22 cellular contexts compared by ENCODE assay signal in the genomic region with DNA sequence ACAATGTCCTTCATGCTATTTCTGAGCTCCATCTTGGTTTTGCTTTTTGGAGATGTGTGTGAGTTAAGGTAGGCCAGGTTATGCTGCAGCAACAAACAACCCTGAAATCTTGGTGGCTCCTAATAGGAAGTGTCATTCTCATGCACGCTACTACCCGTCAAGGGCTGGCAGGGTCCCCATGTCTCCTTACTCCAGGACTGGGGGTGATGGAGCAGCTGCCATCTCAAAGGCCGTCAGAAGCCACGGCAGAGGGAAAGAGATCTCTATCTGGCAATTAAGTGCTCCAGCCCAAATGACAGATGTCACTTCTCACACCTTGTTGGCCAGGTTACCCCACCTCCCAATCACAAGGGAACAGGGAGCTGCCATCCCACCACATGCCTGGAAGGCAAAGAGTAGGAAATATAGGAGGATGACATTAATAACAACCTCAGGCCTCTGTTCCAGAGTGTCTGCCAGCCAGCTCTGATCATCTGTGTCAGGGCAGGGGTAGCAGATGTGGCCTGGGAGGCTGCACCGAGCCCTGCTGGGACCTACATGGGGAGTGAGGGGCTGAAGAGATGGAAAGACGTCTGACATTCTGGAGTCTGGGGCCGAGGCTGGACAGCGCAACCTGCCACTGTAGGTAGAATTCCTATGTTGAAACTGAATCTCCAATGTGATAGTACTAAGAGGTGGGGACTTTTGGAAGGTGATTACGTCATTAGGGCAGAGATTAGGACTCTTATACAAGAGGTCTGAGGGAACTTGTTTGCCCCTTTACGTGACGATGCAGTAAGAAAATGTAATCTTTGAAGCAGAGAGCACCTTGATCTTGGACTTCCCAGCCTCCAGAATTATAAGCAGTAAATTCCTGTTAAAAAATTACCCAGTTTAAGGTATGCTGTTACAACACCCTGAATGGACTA. TPM values are rescaled to one million over a fixed set of nuclear protein-coding genes. Genes with fewer than 3 reads are reported as not detected.
DNase-seq lines count a peak whose midpoint lies in the region; ATAC-seq, FAIRE-seq and TF ChIP-seq lines count a peak whose summit lies in the region.
"Had no signal": no experiment of that assay in that cellular context is flagged by ENCODE, and none has a peak within 500 bp of the region (broad histone marks: within the 10 kb centered on the region; RNA-seq: fewer than 3 reads in every experiment).

No MANE protein-coding gene starts in this region.

- DNase-seq in DND-41 (peak; percentile 2), RWPE1 (ENCODE audit: low spot score) (no peak), islet precursor cell (peak; percentile 29), D721Med (ENCODE audit: insufficient read length, low spot score) (no peak), PC-3 (no peak)
- DNase-seq: BE2C; DMS 273 treated with DMSO at 0.1 percent for 48 hours; foreskin melanocyte; HFFc6; Kasumi-1; left cardiac atrium; NCI-H1105 treated with DMSO at 0.1 percent for 48 hours; NCI-H748 treated with DMSO at 0.1 percent for 48 hours; sigmoid colon; stimulated activated CD4-positive, alpha-beta T cell treated with anti-CD3 and anti-CD28 coated beads, Interleukin-1b, Interleukin-23, amount 100 ng/mL, for 48 hours; stomach had no signal

- ATAC-seq in DND-41 (ENCODE audit: insufficient read depth, low read depth): no peak
- no peak for ATAC-seq in HG02798 (IDR thresholded peaks at IDR 0.05; ENCODE audit: poor library complexity, unreplicated experiment)
- ATAC-seq in PC-3: no peak
- ATAC-seq: activated CD4-positive, CD25-positive, alpha-beta regulatory T cell treated with anti-CD3 and anti-CD28 coated beads, Interleukin-2, amount 50 U/mL, for 24 hours; left cardiac atrium had no signal

- H3K27me3 ChIP-seq in DND-41 (ENCODE audit: insufficient read depth, low read length, poor library complexity): no peaks in the 10 kb centered on the region
- H3K27me3 ChIP-seq in skeletal muscle tissue (ENCODE audit: control insufficient read depth in 3 of 3, insufficient read depth in 3 of 3, low read length in 3 of 3): no peaks in the 10 kb centered on the region
- no peaks in the 10 kb centered on the region for H3K27me3 ChIP-seq in PC-3 (ENCODE audit: low read length)
- H3K27me3 ChIP-seq: ascending aorta, BE2C, sigmoid colon, SJSA1, stomach had no signal

- no peak for FAIRE-seq in D721Med (lab: Jason Lieb, UNC)
- FAIRE-seq: GM12891 had no signal

- H3K4me3 ChIP-seq in DND-41 (ENCODE audit: low read depth in 1 of 2, low read length in 2 of 2) (no peak overlapping the region), skeletal muscle tissue (ENCODE audit: low read length in 3 of 3) (no peak overlapping the region), PC-3 (ENCODE audit: low read length) (no peak overlapping the region)
- H3K4me3 ChIP-seq: ascending aorta, sigmoid colon, SJSA1, stomach had no signal

- H3K79me2 ChIP-seq in DND-41 (ENCODE audit: insufficient read depth, low read length) (peaks cover 43% of the 10 kb centered on the region), PC-3 (ENCODE audit: low read length) (peaks cover 56% of the 10 kb centered on the region)

- no peak overlapping the region for H3K4me2 ChIP-seq in DND-41 (ENCODE audit: insufficient read depth, low read length)
- H3K4me2 ChIP-seq in PC-3 (ENCODE audit: low read length): no peak overlapping the region

- H2AFZ ChIP-seq in DND-41 (ENCODE audit: low read depth, low read length): no peak overlapping the region
- H2AFZ ChIP-seq in PC-3 (ENCODE audit: low read length): no peak overlapping the region

- H3K36me3 ChIP-seq in DND-41 (ENCODE audit: insufficient read depth, low read length) (peaks cover 55% of the 10 kb centered on the region), skeletal muscle tissue (ENCODE audit: control insufficient read depth in 3 of 3, insufficient read depth in 3 of 3, low read length in 3 of 3) (no peaks in the 10 kb centered on the region), PC-3 (ENCODE audit: low read depth, low read length) (peaks cover 12% of the 10 kb centered on the region)
- H3K36me3 ChIP-seq: BE2C, sigmoid colon had no signal

- H3K9me2 ChIP-seq in PC-3 (replicated peaks; ENCODE audit: low read length): no peaks in the 10 kb centered on the region

- H3K9me3 ChIP-seq in DND-41 (ENCODE audit: insufficient read depth, low read length, severe bottlenecking) (no peaks in the 10 kb centered on the region), skeletal muscle tissue (ENCODE audit: control insufficient read depth in 3 of 3, low read length in 3 of 3) (no peaks in the 10 kb centered on the region), PC-3 (ENCODE audit: low read length) (no peaks in the 10 kb centered on the region)
- H3K9me3 ChIP-seq: ascending aorta, BE2C, sigmoid colon, SJSA1, stomach had no signal

- H3K27ac ChIP-seq in DND-41 (ENCODE audit: low read length) (no peak overlapping the region), RWPE1 (peak overlapping the region; percentile 2; the same call in 1 of the 2 replicates), skeletal muscle tissue (ENCODE audit: low read depth, low read length) (peak overlapping the region; percentile 4), PC-3 (ENCODE audit: low read length) (no peak overlapping the region)
- H3K27ac ChIP-seq: ascending aorta, sigmoid colon, SJSA1, stomach had no signal

- TF ChIP-seq CTCF in DND-41 (IDR thresholded peaks at IDR 0.05; ENCODE audit: borderline replicate concordance, extremely low read depth, low read length, poor library complexity, severe bottlenecking) (no peak), RWPE1 (conservative IDR thresholded peaks at IDR 0.05; ENCODE audit: low read depth) (no peak), D721Med (IDR thresholded peaks at IDR 0.05; ENCODE audit: insufficient read depth, missing control alignments) (no peak), PC-3 (conservative IDR thresholded peaks at IDR 0.05; ENCODE audit: low read depth, low read length) (no peak)

- H4K20me1 ChIP-seq in DND-41 (ENCODE audit: insufficient read depth, low read length): peaks cover 71% of the 10 kb centered on the region
- no peaks in the 10 kb centered on the region for H4K20me1 ChIP-seq in PC-3 (ENCODE audit: low read length)

- no TSS peak for BruUV-seq in PC-3 (replicated peaks; lab: Mats Ljungman, UMichigan)

- no peak overlapping the region for H3K9ac ChIP-seq in DND-41 (ENCODE audit: low read depth, low read length)
- peak overlapping the region in 1 of 3 donors; percentile 21 for H3K9ac ChIP-seq in skeletal muscle tissue (ENCODE audit: low read depth in 1 of 3, low read length in 3 of 3)
- no peak overlapping the region for H3K9ac ChIP-seq in PC-3 (ENCODE audit: low read length)

- CTCF ChIA-PET in RWPE1 (lab: Yijun Ruan, JAX): no interaction called here
- CTCF ChIA-PET in PC-3 (lab: Charles Lee): interaction anchor here (0.5 kb wide), 1 partner anchor 48 kb away, joined by 3 read pairs; no protein-coding TSS in a partner anchor

- no peaks in the 10 kb centered on the region for H3F3A ChIP-seq in PC-3 (ENCODE audit: low read length, unreplicated experiment)

- intact Hi-C loops in PC-3 (cut with micrococcal nuclease): no loop called here

- peaks cover 4% of the 10 kb centered on the region; the same call in 1 of the 2 replicates for H3K4me1 ChIP-seq in DND-41 (ENCODE audit: insufficient read depth, low read length)
- H3K4me1 ChIP-seq in skeletal muscle tissue (ENCODE audit: control insufficient read depth in 3 of 3, insufficient read depth in 3 of 3, low read length in 3 of 3): peaks cover 44 to 56% (median 54%) of the 10 kb centered on the region in 3 donors
- H3K4me1 ChIP-seq in PC-3 (ENCODE audit: insufficient read depth, low read length): peaks cover 34% of the 10 kb centered on the region
- H3K4me1 ChIP-seq: ascending aorta, BE2C, SJSA1 had no signal

- POLR2A ChIA-PET in RWPE1 (lab: Yijun Ruan, JAX; ENCODE audit: low non-redundant PET): no interaction called here
- POLR2A ChIA-PET in PC-3 (lab: Charles Lee; ENCODE audit: unreplicated experiment): no interaction called here

RNA-seq across cellular contexts. Expression of a gene that starts 4.8 kb away (rescaled TPM):
- total RNA-seq in skeletal muscle tissue (1.6 TPM), PC-3 (2014; rRNA removed) (14.4 and 25.5 TPM in 2 replicates)
- total RNA-seq: ascending aorta had no signal

RNA-seq across cellular contexts. Expression of a gene that starts 59.1 kb away (rescaled TPM):
- total RNA-seq in skeletal muscle tissue (56.4 TPM), PC-3 (2014; rRNA removed) (178 and 198 TPM in 2 replicates)

Comparison
In these comparisons a context has a peak if more than half of its experiments do, and no peak if none do; other contexts are left out.
1. DNase-seq: peak in DND-41 (single experiment) and islet precursor cell (single experiment); none in RWPE1 (single experiment), D721Med (single experiment) and PC-3 (single experiment).
2. H3K27ac ChIP-seq: peak in RWPE1 (single experiment) and skeletal muscle tissue (single experiment); none in DND-41 (single experiment) and PC-3 (single experiment).